ENCODE assay signal across 21 cellular contexts in the genomic region with DNA sequence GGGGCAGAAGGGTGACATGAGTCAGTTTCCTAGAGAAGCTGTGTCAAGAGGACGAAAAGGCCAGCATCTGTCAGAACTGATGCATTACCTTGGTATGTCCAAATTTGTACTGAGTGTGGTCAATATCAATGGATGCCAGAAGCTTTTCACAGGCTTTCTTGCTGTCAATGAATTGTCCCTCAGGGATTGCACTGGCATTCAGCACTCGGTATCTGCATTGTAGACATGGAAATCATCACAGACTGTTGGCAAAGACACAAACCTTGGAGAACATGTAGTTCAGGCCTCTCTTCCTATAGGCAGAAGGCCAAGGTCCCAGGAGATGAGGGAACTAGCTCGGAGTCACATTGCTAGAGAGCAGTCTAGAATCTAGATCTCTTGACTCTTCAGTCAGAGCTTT.
"Had no signal": no experiment of that assay in that cellular context is flagged by ENCODE, and none has a peak within 500 bp of the region (broad histone marks: within the 10 kb centered on the region; RNA-seq: fewer than 3 reads in every experiment).

No MANE protein-coding gene starts in this region.

- ATAC-seq: left lung; mucosa of descending colon; naive thymus-derived CD4-positive, alpha-beta T cell; right lobe of liver; stimulated activated effector memory CD8-positive, alpha-beta T cell treated with anti-CD3 and anti-CD28 coated beads, Interleukin-12 subunit alpha, Interleukin-12 subunit beta, amount 100 ng/mL, for 72 hours had no signal

- H3K4me3 ChIP-seq: coronary artery, esophagus muscularis mucosa, gastrocnemius medialis, left lung, mucosa of descending colon, neural progenitor cell, right lobe of liver, testis, tibial artery, uterus had no signal

- DNase-seq: dermis blood vessel endothelial cell; effector memory CD4-positive, alpha-beta T cell; gastrocnemius medialis; head of caudate nucleus; kidney; left lung; mesenchymal stem cell; mucosa of descending colon; naive thymus-derived CD4-positive, alpha-beta T cell; right lobe of liver; stimulated activated CD4-positive, alpha-beta T cell treated with anti-CD3 and anti-CD28 coated beads, Interleukin-2, amount 100 ng/mL, for 24 hours; stimulated activated CD4-positive, alpha-beta T cell treated with anti-CD3 and anti-CD28 coated beads, Interleukin-4, amount 100 ng/mL, for 24 hours; stimulated activated naive CD4-positive, alpha-beta T cell treated with Interleukin-2 at 50 U/mL for 16 hours; substantia nigra; testis; tibial artery; uterus had no signal
